Comparison of ENCODE assay signal across 15 cellular contexts in the genomic region with DNA sequence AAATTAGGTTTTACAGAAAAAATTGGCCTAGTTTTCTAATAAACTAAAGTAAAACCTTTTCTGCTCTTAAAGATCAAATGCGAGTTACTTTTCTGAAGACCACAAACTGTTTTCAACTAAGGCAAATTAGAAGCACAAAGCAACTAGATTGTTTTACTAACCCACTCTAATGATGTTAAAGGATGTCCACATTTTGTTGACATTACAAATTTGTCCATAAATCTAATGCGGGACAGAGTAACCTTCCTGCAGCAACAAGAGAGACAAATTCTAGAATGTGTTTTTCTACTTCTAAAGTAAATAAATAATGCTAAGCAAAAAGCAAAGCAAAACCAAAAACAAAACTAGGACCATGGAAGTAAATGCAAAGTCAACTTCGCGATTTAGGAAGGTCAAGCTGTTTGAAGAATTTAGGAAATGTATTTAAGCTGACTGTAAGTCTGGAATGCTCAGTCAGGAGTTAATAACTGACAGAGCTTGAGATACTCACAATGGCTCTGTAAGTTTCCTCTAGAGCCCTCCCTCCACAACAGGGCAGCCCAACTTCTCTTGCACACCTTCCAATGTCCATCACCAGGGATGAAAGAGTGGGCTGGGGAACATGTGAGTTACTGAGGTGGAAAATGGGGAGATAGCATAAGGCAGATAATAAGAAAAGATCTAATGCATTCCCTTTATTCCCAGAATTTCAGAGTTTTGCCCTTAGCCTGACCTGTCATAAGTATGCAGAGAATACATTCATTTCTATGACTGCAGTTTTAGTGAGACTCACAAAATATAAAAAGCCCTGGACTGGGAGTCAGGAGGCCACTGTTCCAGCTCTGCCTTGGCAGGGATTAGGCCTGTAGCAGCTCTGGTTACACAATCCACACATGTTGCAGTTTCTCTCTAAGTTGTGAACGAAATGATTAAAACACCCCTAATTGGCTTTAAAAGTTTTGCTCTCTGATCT.
"Had no signal": no experiment of that assay in that cellular context is flagged by ENCODE, and none has a peak within 500 bp of the region (broad histone marks: within the 10 kb centered on the region; RNA-seq: fewer than 3 reads in every experiment).

No MANE protein-coding gene starts in this region.

- H3K36me3 ChIP-seq: heart right ventricle, thyroid gland, uterus had no signal

- ATAC-seq: activated T-helper 17 cell treated with anti-CD3 and anti-CD28 coated beads, Interleukin-2, amount 50 U/mL, for 72 hours; effector memory CD8-positive, alpha-beta T cell; natural killer cell treated with Interleukin-12 subunit alpha and Interleukin-12 subunit beta and Interleukin-15 and Interleukin-18, amount 100 ng/mL, for 72 hours; WTC11 had no signal

- FAIRE-seq: islet of Langerhans, small intestine had no signal

- H3K4me3 ChIP-seq: heart right ventricle, lung, thyroid gland, uterus had no signal

- H3K27ac ChIP-seq: heart right ventricle, thyroid gland, uterus had no signal

- H3K4me1 ChIP-seq: heart right ventricle, uterus had no signal

- H3K27me3 ChIP-seq: thyroid gland, uterus had no signal

- DNase-seq: activated CD4-positive, alpha-beta T cell treated with anti-CD3 and anti-CD28 coated beads, Interleukin-2, amount 10 ng/mL, durations not matched to agents 24 days and 14 days; activated CD8-positive, alpha-beta memory T cell treated with anti-CD3 and anti-CD28 coated beads for 24 hours; activated naive CD4-positive, alpha-beta T cell treated with anti-CD3 and anti-CD28 coated beads for 36 hours; activated T-cell treated with anti-CD3 and anti-CD28 coated beads for 4 hours; effector memory CD8-positive, alpha-beta T cell; erythroblast; heart right ventricle; small intestine; thyroid gland; uterus had no signal

- H3K9me3 ChIP-seq: thyroid gland, uterus had no signal
